Comparison of ENCODE assay signal across 8 cellular contexts in the genomic region with DNA sequence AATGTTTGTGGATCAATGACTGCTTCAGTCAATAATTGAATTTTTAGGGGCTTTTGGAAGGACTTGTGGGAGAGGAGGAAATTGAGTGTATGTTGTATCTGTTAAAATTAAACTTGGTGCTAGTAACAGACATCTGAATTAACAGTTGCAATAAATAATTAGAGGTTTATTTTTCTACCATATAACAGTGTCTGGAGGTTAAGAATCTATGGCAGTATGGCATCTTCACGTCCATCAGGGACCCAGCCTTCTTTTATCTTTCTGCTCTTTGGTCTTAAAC.
"Had no signal": no experiment of that assay in that cellular context is flagged by ENCODE, and none has a peak within 500 bp of the region (broad histone marks: within the 10 kb centered on the region; RNA-seq: fewer than 3 reads in every experiment).

No MANE protein-coding gene starts in this region.

- H3K4me3 Mint-ChIP-seq: IgD-negative memory B cell had no signal

- H3K36me3 Mint-ChIP-seq: IgD-negative memory B cell had no signal

- FAIRE-seq: HTR-8/SVneo had no signal

- H3K27ac Mint-ChIP-seq: IgD-negative memory B cell had no signal

- H3K4me3 ChIP-seq: GM23248, HAP-1 had no signal

- H3K9ac ChIP-seq: GM23248 had no signal

- H3K4me1 ChIP-seq: HAP-1 had no signal

- ATAC-seq: HCT116 had no signal

- H3K36me3 ChIP-seq: HAP-1 had no signal

- H3K27me3 Mint-ChIP-seq: IgD-negative memory B cell had no signal

- H2AFZ ChIP-seq: GM23248 had no signal

- H3K27ac ChIP-seq: GM23248 had no signal

- DNase-seq: GM23248, GOT3, H7, KBM-7 had no signal

- H3K9me3 ChIP-seq: HAP-1 had no signal
